Comparison of ENCODE assay signal across 39 cellular contexts in the genomic region with DNA sequence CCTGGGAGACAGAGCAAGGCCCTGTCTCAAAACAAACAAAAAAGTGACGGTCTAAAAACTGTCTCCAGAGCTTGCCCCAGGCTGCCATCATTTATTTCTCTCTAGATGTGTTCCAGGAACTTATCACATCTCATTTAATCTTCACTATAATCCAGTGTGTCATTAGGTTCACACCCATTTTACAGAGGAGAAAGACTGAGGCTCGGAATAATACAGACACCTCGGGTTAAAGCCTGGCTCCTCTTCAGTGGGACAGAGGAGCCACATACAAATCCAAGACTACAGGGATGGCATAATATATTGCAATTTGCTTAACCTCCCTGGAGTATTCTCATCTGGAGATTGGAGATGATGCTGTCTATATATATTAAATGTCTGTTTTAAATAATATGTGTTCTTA. TPM values are rescaled to one million over a fixed set of nuclear protein-coding genes. Genes with fewer than 3 reads are reported as not detected.
"Had no signal": no experiment of that assay in that cellular context is flagged by ENCODE, and none has a peak within 500 bp of the region (broad histone marks: within the 10 kb centered on the region; RNA-seq: fewer than 3 reads in every experiment).

No MANE protein-coding gene starts in this region.

- H3K4me1 Mint-ChIP-seq: activated B cell treated with CpG ODN at 0.5 μM for 24 hours; activated CD4-positive, alpha-beta T cell treated with anti-CD3 and anti-CD28 coated beads, Interleukin-2, amount 10 ng/mL, durations not matched to agents 24 days and 14 days; activated naive CD8-positive, alpha-beta T cell treated with anti-CD3 and anti-CD28 coated beads for 36 hours; activated T-helper 17 cell treated with anti-CD3 and anti-CD28 coated beads, Interleukin-2, amount 50 U/mL, for 72 hours had no signal

- FAIRE-seq: astrocyte, TTC549 had no signal

- H3K27me3 Mint-ChIP-seq: activated CD4-positive, alpha-beta memory T cell treated with anti-CD3 and anti-CD28 coated beads for 36 hours; activated CD4-positive, alpha-beta T cell treated with anti-CD3 and anti-CD28 coated beads, Interleukin-2, amount 10 ng/mL, durations not matched to agents 24 days and 14 days; activated CD8-positive, alpha-beta T cell treated with anti-CD3 and anti-CD28 coated beads for 36 hours; activated naive CD8-positive, alpha-beta T cell treated with anti-CD3 and anti-CD28 coated beads for 36 hours; activated T-helper 17 cell treated with anti-CD3 and anti-CD28 coated beads, Interleukin-2, amount 50 U/mL, for 72 hours had no signal

- ATAC-seq: activated CD8-positive, alpha-beta T cell treated with anti-CD3 and anti-CD28 coated beads for 36 hours; activated naive CD4-positive, alpha-beta T cell treated with anti-CD3 and anti-CD28 coated beads, Interleukin-2, amount 50 U/mL, for 72 hours; activated T-cell treated with anti-CD3 and anti-CD28 coated beads, Interleukin-2, amount 50 U/mL, for 4 hours; activated T-cell treated with anti-CD3 and anti-CD28 coated beads, Interleukin-2, amount 50 U/mL, for 72 hours; activated T-helper 17 cell treated with anti-CD3 and anti-CD28 coated beads, Interleukin-2, amount 50 U/mL, for 72 hours; body of pancreas had no signal

- H3K27ac Mint-ChIP-seq: activated B cell treated with CpG ODN at 0.5 μM for 24 hours; activated CD4-positive, alpha-beta memory T cell treated with anti-CD3 and anti-CD28 coated beads for 36 hours; activated CD4-positive, alpha-beta T cell treated with anti-CD3 and anti-CD28 coated beads, Interleukin-2, amount 10 ng/mL, durations not matched to agents 24 days and 14 days; activated CD8-positive, alpha-beta T cell treated with anti-CD3 and anti-CD28 coated beads for 36 hours; activated naive CD4-positive, alpha-beta T cell treated with anti-CD3 and anti-CD28 coated beads for 36 hours; activated naive CD4-positive, alpha-beta T cell treated with anti-CD3 and anti-CD28 coated beads, Interleukin-2, amount 50 U/mL, for 72 hours; activated naive CD8-positive, alpha-beta T cell treated with anti-CD3 and anti-CD28 coated beads for 36 hours; activated T-cell treated with anti-CD3 and anti-CD28 coated beads, Interleukin-2, amount 50 U/mL, for 72 hours; activated T-helper 1 cell treated with anti-CD3 and anti-CD28 coated beads, Interleukin-12 subunit alpha, Interleukin-12 subunit beta, Interleukin-2, Interleukin-4 antibody, amounts not matched to agents 30 ng/mL and 10 ng/mL and 1 ng/mL, durations not matched to agents 14 hours and 24 hours and 36 hours; activated T-helper 17 cell treated with anti-CD3 and anti-CD28 coated beads, Interleukin-2, amount 50 U/mL, for 72 hours; T-helper 1 cell treated with Interleukin-12 subunit alpha and Interleukin-12 subunit beta and Interleukin-4 antibody, amounts not matched to agents 30 μg/mL and 1 μg/mL, for 36 hours; T-helper 2 cell treated with Interferon-gamma antibody and Interleukin-4, amounts not matched to agents 5 μg/mL and 100 μg/mL, for 36 hours had no signal

- DNase-seq: activated B cell treated with CpG ODN at 0.5 μM for 24 hours; activated CD4-positive, alpha-beta memory T cell treated with anti-CD3 and anti-CD28 coated beads for 36 hours; activated CD4-positive, alpha-beta T cell treated with anti-CD3 and anti-CD28 coated beads for 4 hours; activated CD4-positive, alpha-beta T cell treated with anti-CD3 and anti-CD28 coated beads, Interleukin-2, amount 10 ng/mL, durations not matched to agents 24 days and 14 days; activated CD4-positive, alpha-beta T cell treated with anti-CD3 and anti-CD28 coated beads, Interleukin-2, amount 50 U/mL, for 1 hour; activated CD4-positive, alpha-beta T cell treated with anti-CD3 and anti-CD28 coated beads, Interleukin-2, amount 50 U/mL, for 4 hours; activated CD4-positive, CD25-positive, alpha-beta regulatory T cell treated with anti-CD3 and anti-CD28 coated beads, Interleukin-2, amount 50 U/mL, for 72 hours; activated CD8-positive, alpha-beta memory T cell treated with anti-CD3 and anti-CD28 coated beads, Interleukin-2, amount 50 U/mL, for 4 hours; activated CD8-positive, alpha-beta T cell treated with anti-CD3 and anti-CD28 coated beads for 36 hours; activated effector memory CD4-positive, alpha-beta T cell treated with anti-CD3 and anti-CD28 coated beads, Interleukin-2, amount 50 U/mL, for 16 hours; activated gamma-delta T cell treated with Interleukin-2 at 50 U/mL for 16 hours; activated naive CD4-positive, alpha-beta T cell; activated naive CD4-positive, alpha-beta T cell treated with anti-CD3 and anti-CD28 coated beads for 36 hours; activated naive CD4-positive, alpha-beta T cell treated with anti-CD3 and anti-CD28 coated beads, Interleukin-2, amount 50 U/mL, for 16 hours; activated naive CD8-positive, alpha-beta T cell treated with anti-CD3 and anti-CD28 coated beads for 36 hours; activated T-cell treated with anti-CD3 and anti-CD28 coated beads for 4 hours; activated T-cell treated with anti-CD3 and anti-CD28 coated beads, Interleukin-2, amount 50 U/mL, for 1 hour; activated T-cell treated with anti-CD3 and anti-CD28 coated beads, Interleukin-2, amount 50 U/mL, for 4 hours; activated T-cell treated with anti-CD3 and anti-CD28 coated beads, Interleukin-2, amount 50 U/mL, for 72 hours; adrenal gland; amniotic stem cell; aorta; body of pancreas; brain microvascular endothelial cell; central memory CD4-positive, alpha-beta T cell; T-helper 1 cell; T-helper 2 cell; T-helper 9 cell had no signal

- H3K36me3 ChIP-seq: adrenal gland, brain microvascular endothelial cell, breast epithelium had no signal

- H3K9me3 ChIP-seq: adrenal gland, body of pancreas, breast epithelium had no signal

- H3K4me3 ChIP-seq: adrenal gland, body of pancreas, breast epithelium had no signal

- H3K36me3 Mint-ChIP-seq: activated CD4-positive, alpha-beta memory T cell treated with anti-CD3 and anti-CD28 coated beads for 36 hours; activated naive CD4-positive, alpha-beta T cell treated with anti-CD3 and anti-CD28 coated beads, Interleukin-2, amount 50 U/mL, for 72 hours; activated naive CD8-positive, alpha-beta T cell treated with anti-CD3 and anti-CD28 coated beads for 36 hours had no signal

- H3K27ac ChIP-seq: adrenal gland, body of pancreas, brain microvascular endothelial cell, breast epithelium, VCaP had no signal

- H3K4me1 ChIP-seq: adrenal gland, breast epithelium had no signal

- H3K4me3 Mint-ChIP-seq: activated B cell treated with CpG ODN at 0.5 μM for 24 hours; activated CD4-positive, alpha-beta memory T cell treated with anti-CD3 and anti-CD28 coated beads for 36 hours; activated CD4-positive, alpha-beta T cell treated with anti-CD3 and anti-CD28 coated beads, Interleukin-2, amount 10 ng/mL, durations not matched to agents 24 days and 14 days; activated CD8-positive, alpha-beta T cell treated with anti-CD3 and anti-CD28 coated beads for 36 hours; activated naive CD4-positive, alpha-beta T cell treated with anti-CD3 and anti-CD28 coated beads for 36 hours; activated naive CD8-positive, alpha-beta T cell treated with anti-CD3 and anti-CD28 coated beads for 36 hours; activated T-cell treated with anti-CD3 and anti-CD28 coated beads, Interleukin-2, amount 50 U/mL, for 4 hours; activated T-cell treated with anti-CD3 and anti-CD28 coated beads, Interleukin-2, amount 50 U/mL, for 72 hours; activated T-helper 1 cell treated with anti-CD3 and anti-CD28 coated beads, Interleukin-12 subunit alpha, Interleukin-12 subunit beta, Interleukin-2, Interleukin-4 antibody, amounts not matched to agents 30 ng/mL and 10 ng/mL and 1 ng/mL, durations not matched to agents 14 hours and 24 hours and 36 hours; activated T-helper 17 cell treated with anti-CD3 and anti-CD28 coated beads, Interleukin-2, amount 50 U/mL, for 72 hours; T-helper 1 cell treated with Interleukin-12 subunit alpha and Interleukin-12 subunit beta and Interleukin-4 antibody, amounts not matched to agents 30 μg/mL and 1 μg/mL, for 36 hours; T-helper 2 cell treated with Interferon-gamma antibody and Interleukin-4, amounts not matched to agents 5 μg/mL and 100 μg/mL, for 36 hours had no signal

- H3K27me3 ChIP-seq: adrenal gland, body of pancreas, brain microvascular endothelial cell, breast epithelium had no signal

- H3K9me3 Mint-ChIP-seq: activated B cell treated with CpG ODN at 0.5 μM for 24 hours; activated CD4-positive, alpha-beta memory T cell treated with anti-CD3 and anti-CD28 coated beads for 36 hours; activated CD4-positive, alpha-beta T cell treated with anti-CD3 and anti-CD28 coated beads, Interleukin-2, amount 10 ng/mL, durations not matched to agents 24 days and 14 days; activated CD8-positive, alpha-beta T cell treated with anti-CD3 and anti-CD28 coated beads for 36 hours; activated naive CD4-positive, alpha-beta T cell treated with anti-CD3 and anti-CD28 coated beads for 36 hours; activated naive CD4-positive, alpha-beta T cell treated with anti-CD3 and anti-CD28 coated beads, Interleukin-2, amount 50 U/mL, for 72 hours; activated naive CD8-positive, alpha-beta T cell treated with anti-CD3 and anti-CD28 coated beads for 36 hours; activated T-cell treated with anti-CD3 and anti-CD28 coated beads, Interleukin-2, amount 50 U/mL, for 4 hours; activated T-cell treated with anti-CD3 and anti-CD28 coated beads, Interleukin-2, amount 50 U/mL, for 72 hours; activated T-helper 1 cell treated with anti-CD3 and anti-CD28 coated beads, Interleukin-12 subunit alpha, Interleukin-12 subunit beta, Interleukin-2, Interleukin-4 antibody, amounts not matched to agents 30 ng/mL and 10 ng/mL and 1 ng/mL, durations not matched to agents 14 hours and 24 hours and 36 hours; activated T-helper 17 cell treated with anti-CD3 and anti-CD28 coated beads, Interleukin-2, amount 50 U/mL, for 72 hours; T-helper 1 cell treated with Interleukin-12 subunit alpha and Interleukin-12 subunit beta and Interleukin-4 antibody, amounts not matched to agents 30 μg/mL and 1 μg/mL, for 36 hours; T-helper 2 cell treated with Interferon-gamma antibody and Interleukin-4, amounts not matched to agents 5 μg/mL and 100 μg/mL, for 36 hours had no signal

RNA-seq across cellular contexts. Expression of gene PDILT, which starts 5.9 kb away (rescaled TPM):
- total RNA-seq: activated B cell treated with CpG ODN at 0.5 μM for 24 hours; activated CD4-positive, alpha-beta memory T cell treated with anti-CD3 and anti-CD28 coated beads for 36 hours; activated CD4-positive, alpha-beta T cell treated with anti-CD3 and anti-CD28 coated beads, Interleukin-2, amount 10 ng/mL, durations not matched to agents 24 days and 14 days; activated CD8-positive, alpha-beta memory T cell treated with anti-CD3 and anti-CD28 coated beads for 36 hours; activated CD8-positive, alpha-beta T cell treated with anti-CD3 and anti-CD28 coated beads for 36 hours; activated naive CD4-positive, alpha-beta T cell treated with anti-CD3 and anti-CD28 coated beads for 36 hours; activated naive CD4-positive, alpha-beta T cell treated with anti-CD3 and anti-CD28 coated beads, Interleukin-2, amount 50 U/mL, for 72 hours; activated naive CD8-positive, alpha-beta T cell treated with anti-CD3 and anti-CD28 coated beads for 36 hours; activated T-cell treated with anti-CD3 and anti-CD28 coated beads, Interleukin-2, amount 50 U/mL, for 4 hours; activated T-cell treated with anti-CD3 and anti-CD28 coated beads, Interleukin-2, amount 50 U/mL, for 72 hours; activated T-helper 1 cell treated with anti-CD3 and anti-CD28 coated beads, Interleukin-12 subunit alpha, Interleukin-12 subunit beta, Interleukin-2, Interleukin-4 antibody, amounts not matched to agents 30 ng/mL and 10 ng/mL and 1 ng/mL, durations not matched to agents 14 hours and 24 hours and 36 hours; activated T-helper 17 cell treated with anti-CD3 and anti-CD28 coated beads, Interleukin-2, amount 50 U/mL, for 72 hours; adrenal gland; aorta; astrocyte; body of pancreas; breast epithelium; cardiac septum had no signal
- polyA plus RNA-seq: adrenal gland, aorta had no signal

RNA-seq across cellular contexts. Expression of gene ACSM5, which starts 10.7 kb away (rescaled TPM):
- total RNA-seq: activated B cell treated with CpG ODN at 0.5 μM for 24 hours; activated CD4-positive, alpha-beta memory T cell treated with anti-CD3 and anti-CD28 coated beads for 36 hours; activated CD4-positive, alpha-beta T cell treated with anti-CD3 and anti-CD28 coated beads, Interleukin-2, amount 10 ng/mL, durations not matched to agents 24 days and 14 days; activated CD8-positive, alpha-beta memory T cell treated with anti-CD3 and anti-CD28 coated beads for 36 hours; activated CD8-positive, alpha-beta T cell treated with anti-CD3 and anti-CD28 coated beads for 36 hours; activated naive CD4-positive, alpha-beta T cell treated with anti-CD3 and anti-CD28 coated beads for 36 hours; activated naive CD4-positive, alpha-beta T cell treated with anti-CD3 and anti-CD28 coated beads, Interleukin-2, amount 50 U/mL, for 72 hours; activated naive CD8-positive, alpha-beta T cell treated with anti-CD3 and anti-CD28 coated beads for 36 hours; activated T-cell treated with anti-CD3 and anti-CD28 coated beads, Interleukin-2, amount 50 U/mL, for 4 hours; activated T-cell treated with anti-CD3 and anti-CD28 coated beads, Interleukin-2, amount 50 U/mL, for 72 hours; activated T-helper 1 cell treated with anti-CD3 and anti-CD28 coated beads, Interleukin-12 subunit alpha, Interleukin-12 subunit beta, Interleukin-2, Interleukin-4 antibody, amounts not matched to agents 30 ng/mL and 10 ng/mL and 1 ng/mL, durations not matched to agents 14 hours and 24 hours and 36 hours; activated T-helper 17 cell treated with anti-CD3 and anti-CD28 coated beads, Interleukin-2, amount 50 U/mL, for 72 hours; astrocyte had no signal

RNA-seq across cellular contexts. Expression of gene UMOD, which starts 46.1 kb away (rescaled TPM):
- total RNA-seq: activated B cell treated with CpG ODN at 0.5 μM for 24 hours; activated CD4-positive, alpha-beta memory T cell treated with anti-CD3 and anti-CD28 coated beads for 36 hours; activated CD4-positive, alpha-beta T cell treated with anti-CD3 and anti-CD28 coated beads, Interleukin-2, amount 10 ng/mL, durations not matched to agents 24 days and 14 days; activated CD8-positive, alpha-beta memory T cell treated with anti-CD3 and anti-CD28 coated beads for 36 hours; activated CD8-positive, alpha-beta T cell treated with anti-CD3 and anti-CD28 coated beads for 36 hours; activated naive CD4-positive, alpha-beta T cell treated with anti-CD3 and anti-CD28 coated beads for 36 hours; activated naive CD4-positive, alpha-beta T cell treated with anti-CD3 and anti-CD28 coated beads, Interleukin-2, amount 50 U/mL, for 72 hours; activated naive CD8-positive, alpha-beta T cell treated with anti-CD3 and anti-CD28 coated beads for 36 hours; activated T-cell treated with anti-CD3 and anti-CD28 coated beads, Interleukin-2, amount 50 U/mL, for 4 hours; activated T-cell treated with anti-CD3 and anti-CD28 coated beads, Interleukin-2, amount 50 U/mL, for 72 hours; activated T-helper 1 cell treated with anti-CD3 and anti-CD28 coated beads, Interleukin-12 subunit alpha, Interleukin-12 subunit beta, Interleukin-2, Interleukin-4 antibody, amounts not matched to agents 30 ng/mL and 10 ng/mL and 1 ng/mL, durations not matched to agents 14 hours and 24 hours and 36 hours; activated T-helper 17 cell treated with anti-CD3 and anti-CD28 coated beads, Interleukin-2, amount 50 U/mL, for 72 hours; adrenal gland; aorta; astrocyte; breast epithelium; cardiac septum had no signal
- polyA plus RNA-seq: adrenal gland, aorta had no signal

RNA-seq across cellular contexts. Expression of gene ACSM2A, which starts 52.7 kb away (rescaled TPM):
- total RNA-seq: activated B cell treated with CpG ODN at 0.5 μM for 24 hours; activated CD4-positive, alpha-beta memory T cell treated with anti-CD3 and anti-CD28 coated beads for 36 hours; activated CD4-positive, alpha-beta T cell treated with anti-CD3 and anti-CD28 coated beads, Interleukin-2, amount 10 ng/mL, durations not matched to agents 24 days and 14 days; activated CD8-positive, alpha-beta memory T cell treated with anti-CD3 and anti-CD28 coated beads for 36 hours; activated CD8-positive, alpha-beta T cell treated with anti-CD3 and anti-CD28 coated beads for 36 hours; activated naive CD4-positive, alpha-beta T cell treated with anti-CD3 and anti-CD28 coated beads for 36 hours; activated naive CD4-positive, alpha-beta T cell treated with anti-CD3 and anti-CD28 coated beads, Interleukin-2, amount 50 U/mL, for 72 hours; activated naive CD8-positive, alpha-beta T cell treated with anti-CD3 and anti-CD28 coated beads for 36 hours; activated T-helper 1 cell treated with anti-CD3 and anti-CD28 coated beads, Interleukin-12 subunit alpha, Interleukin-12 subunit beta, Interleukin-2, Interleukin-4 antibody, amounts not matched to agents 30 ng/mL and 10 ng/mL and 1 ng/mL, durations not matched to agents 14 hours and 24 hours and 36 hours; activated T-helper 17 cell treated with anti-CD3 and anti-CD28 coated beads, Interleukin-2, amount 50 U/mL, for 72 hours; aorta; body of pancreas; breast epithelium; cardiac septum had no signal
- polyA plus RNA-seq: aorta had no signal
